ENCODE assay signal across 1 cellular context in genomic region chr21:15731243-15731613, GRCh38.
TF ChIP-seq lines count a peak whose summit lies in the region.

No MANE protein-coding gene starts in this region.

TF ChIP-seq in WTC11, 78 proteins besides CTCF, POLR2A, EP300 and RAD21 (continued from another document):
- TF ChIP-seq ZNF512 (CRISPR knock-in tag; IDR thresholded peaks at IDR 0.05; ENCODE audit: borderline replicate concordance) (no peak), TCF7 (CRISPR knock-in tag; IDR thresholded peaks at IDR 0.05; ENCODE audit: low read depth) (no peak), AR (CRISPR knock-in tag; IDR thresholded peaks at IDR 0.05) (no peak)
- TF ChIP-seq, protein P1, sequence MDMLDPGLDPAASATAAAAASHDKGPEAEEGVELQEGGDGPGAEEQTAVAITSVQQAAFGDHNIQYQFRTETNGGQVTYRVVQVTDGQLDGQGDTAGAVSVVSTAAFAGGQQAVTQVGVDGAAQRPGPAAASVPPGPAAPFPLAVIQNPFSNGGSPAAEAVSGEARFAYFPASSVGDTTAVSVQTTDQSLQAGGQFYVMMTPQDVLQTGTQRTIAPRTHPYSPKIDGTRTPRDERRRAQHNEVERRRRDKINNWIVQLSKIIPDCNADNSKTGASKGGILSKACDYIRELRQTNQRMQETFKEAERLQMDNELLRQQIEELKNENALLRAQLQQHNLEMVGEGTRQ (CRISPR knock-in tag; IDR thresholded peaks at IDR 0.05): no peak
